ENCODE assay signal across 11 cellular contexts in genomic region chr11:57598831-57599155, GRCh38. TPM values are rescaled to one million over a fixed set of nuclear protein-coding genes. Genes with fewer than 3 reads are reported as not detected.
A peak's percentile ranks its signal among the peaks of the same experiment; 100 is the strongest.
DNase-seq lines count a peak whose midpoint lies in the region; ATAC-seq, FAIRE-seq and TF ChIP-seq lines count a peak whose summit lies in the region.
"Had no signal": no experiment of that assay in that cellular context is flagged by ENCODE, and none has a peak within 500 bp of the region (broad histone marks: within the 10 kb centered on the region; RNA-seq: fewer than 3 reads in every experiment).

No MANE protein-coding gene starts in this region.

- no peaks in the 10 kb centered on the region for H3K9me3 ChIP-seq in ES-I3 (ENCODE audit: control insufficient read depth, insufficient read depth, low read length)
- no peaks in the 10 kb centered on the region for H3K9me3 ChIP-seq in HepG2 (ENCODE audit: low read length)
- no peaks in the 10 kb centered on the region for H3K9me3 ChIP-seq in skeletal muscle satellite cell (replicated peaks; ENCODE audit: low read length)

- no peak for TF ChIP-seq POLR2A in HepG2 (IDR thresholded peaks at IDR 0.05; ENCODE audit: insufficient read depth in 1 of 2, low read depth in 2 of 2, low read length in 2 of 2)

- no peak overlapping the region for H3K27ac ChIP-seq in HepG2 (ENCODE audit: extremely low read length, insufficient read depth, low read length)

- peaks cover 0 to 9% of the 10 kb centered on the region in 2 experiments; a peak in 2 of 5 replicates for H3K27me3 ChIP-seq in HepG2 (ENCODE audit: control insufficient read depth in 1 of 2, insufficient read depth in 2 of 2, low read length in 2 of 2)
- peaks cover 31% of the 10 kb centered on the region for H3K27me3 ChIP-seq in skeletal muscle satellite cell (ENCODE audit: control insufficient read depth, insufficient read depth, low read length)

- no peak for TF ChIP-seq RAD21 in HepG2 (CRISPR knock-in tag; IDR thresholded peaks at IDR 0.05)

- H3K4me2 ChIP-seq in HepG2 (ENCODE audit: low read depth, low read length), result peak overlapping the region; percentile 89; the same call in 1 of the 2 replicates
- H3K4me2 ChIP-seq in skeletal muscle satellite cell (ENCODE audit: low read length), result peak overlapping the region; percentile 59

- no peak for TF ChIP-seq CTCF in choroid plexus epithelial cell (conservative IDR thresholded peaks at IDR 0.05; ENCODE audit: low read depth, low read length)
- TF ChIP-seq CTCF in HepG2 (CRISPR knock-in tag; IDR thresholded peaks at IDR 0.05), result no peak

- POLR2A ChIA-PET in HepG2 (lab: Yijun Ruan, JAX), result interaction anchor here (2.6 to 3.5 kb wide), 2 partner anchors 31 to 41 kb away, joined by 8 to 33 read pairs; partner anchors contain the start of gene UBE2L6
- POLR2A ChIA-PET in activated CD4-positive, alpha-beta T cell treated with anti-CD3 and anti-CD28 coated beads for 36 hours (lab: Charles Lee), result no interaction called here

- no peak for TF ChIP-seq EP300 in HepG2 (IDR thresholded peaks at IDR 0.05; ENCODE audit: low read depth in 2 of 2, low read length in 2 of 2)
- no peak for TF ChIP-seq EP300 in HepG2 (CRISPR knock-in tag; IDR thresholded peaks at IDR 0.05; ENCODE audit: borderline replicate concordance)

- no peak overlapping the region for H2AFZ ChIP-seq in HepG2 (ENCODE audit: low read length)

- H3K9ac ChIP-seq in ES-I3 (ENCODE audit: low read depth, low read length) (peak overlapping the region; percentile 46; the same call in 1 of the 2 replicates), HepG2 (ENCODE audit: insufficient read depth, low read depth, low read length) (no peak overlapping the region), skeletal muscle satellite cell (ENCODE audit: low read depth, low read length) (no peak overlapping the region)

- H3K9me3 Mint-ChIP-seq in activated CD4-positive, alpha-beta T cell treated with anti-CD3 and anti-CD28 coated beads for 36 hours (ENCODE audit: low read depth), result no peaks in the 10 kb centered on the region
- H3K9me3 Mint-ChIP-seq: activated T-cell treated with anti-CD3 and anti-CD28 coated beads, Interleukin-2, amount 50 U/mL, for 72 hours had no signal

- intact Hi-C loops in HepG2 (cut with micrococcal nuclease; ENCODE audit: unreplicated experiment), result loop anchor here (5.0 kb wide), 1 partner anchor 34 kb away; no protein-coding TSS in a partner anchor
- intact Hi-C loops in activated CD4-positive, alpha-beta T cell treated with anti-CD3 and anti-CD28 coated beads for 36 hours (cut with DNase I, micrococcal nuclease), result no loop called here

- H3K4me1 ChIP-seq in ES-I3 (ENCODE audit: insufficient read depth, low read length), result peaks cover 17% of the 10 kb centered on the region
- peaks cover 35% of the 10 kb centered on the region for H3K4me1 ChIP-seq in HepG2 (ENCODE audit: insufficient read depth, low read length)
- peaks cover 13% of the 10 kb centered on the region for H3K4me1 ChIP-seq in skeletal muscle satellite cell (ENCODE audit: control insufficient read depth, insufficient read depth, low read length)

- H4K20me1 ChIP-seq in HepG2 (ENCODE audit: insufficient read depth, low read length), result no peaks in the 10 kb centered on the region

- FAIRE-seq in HepG2 (lab: Jason Lieb, UNC), result no peak

- BruUV-seq in HepG2 (replicated peaks; lab: Mats Ljungman, UMichigan), result no TSS peak

- DNase-seq in choroid plexus epithelial cell (ENCODE audit: low read depth), result peak; percentile 55
- no peak for DNase-seq in HepG2 (ENCODE audit: low spot score)
- no peak for DNase-seq in activated CD4-positive, alpha-beta T cell treated with anti-CD3 and anti-CD28 coated beads, Interleukin-2, amount 50 U/mL, for 4 hours
- DNase-seq in islet precursor cell, result no peak
- DNase-seq in activated CD4-positive, alpha-beta T cell treated with anti-CD3 and anti-CD28 coated beads for 36 hours, result no peak
- DNase-seq: activated T-cell treated with anti-CD3 and anti-CD28 coated beads, Interleukin-2, amount 50 U/mL, for 72 hours; stimulated activated naive CD4-positive, alpha-beta T cell treated with Interleukin-2 at 50 U/mL for 16 hours had no signal

- H3K4me3 Mint-ChIP-seq in activated CD4-positive, alpha-beta T cell treated with anti-CD3 and anti-CD28 coated beads for 36 hours, result no peak overlapping the region
- H3K4me3 Mint-ChIP-seq: activated T-cell treated with anti-CD3 and anti-CD28 coated beads, Interleukin-2, amount 50 U/mL, for 72 hours had no signal

- ATAC-seq in HepG2 (no peak), GM21447 (IDR thresholded peaks at IDR 0.05; ENCODE audit: unreplicated experiment) (no peak)
- ATAC-seq in activated CD4-positive, alpha-beta T cell treated with anti-CD3 and anti-CD28 coated beads for 36 hours, result no peak
- ATAC-seq: activated T-cell treated with anti-CD3 and anti-CD28 coated beads, Interleukin-2, amount 50 U/mL, for 72 hours had no signal

- no peaks in the 10 kb centered on the region for H3K36me3 Mint-ChIP-seq in activated CD4-positive, alpha-beta T cell treated with anti-CD3 and anti-CD28 coated beads for 36 hours (ENCODE audit: low read depth)

- H3K4me1 Mint-ChIP-seq in activated CD4-positive, alpha-beta T cell treated with anti-CD3 and anti-CD28 coated beads for 36 hours, result peaks cover 4% of the 10 kb centered on the region

- H3K36me3 ChIP-seq in ES-I3 (ENCODE audit: insufficient read depth, low read length) (no peaks in the 10 kb centered on the region), HepG2 (replicated peaks in 1 of 2; ENCODE audit: control insufficient read depth in 1 of 2, insufficient read depth in 2 of 2, low read length in 2 of 2) (no peaks in the 10 kb centered on the region), skeletal muscle satellite cell (ENCODE audit: insufficient read depth, low read length) (no peaks in the 10 kb centered on the region)

- no peaks in the 10 kb centered on the region for H3K79me2 ChIP-seq in HepG2 (ENCODE audit: insufficient read depth, low read length)

- WGBS in HepG2 (ENCODE audit: low lambda C conversion rate), result 75% methylated on average over 5 of the region's 5 CpGs

- H3K27me3 Mint-ChIP-seq in activated CD4-positive, alpha-beta T cell treated with anti-CD3 and anti-CD28 coated beads for 36 hours, result peaks cover 22% of the 10 kb centered on the region

- H3K4me3 ChIP-seq in choroid plexus epithelial cell (ENCODE audit: low read depth, low read length), result peak overlapping the region; percentile 67
- H3K4me3 ChIP-seq in HepG2 (replicated peaks in 1 of 3; ENCODE audit: insufficient read depth in 1 of 3, low read depth in 2 of 3, low read length in 3 of 3), result no peak overlapping the region
- H3K4me3 ChIP-seq in skeletal muscle satellite cell (ENCODE audit: low read length), result peak overlapping the region; percentile 63

- CTCF ChIA-PET in HepG2 (lab: Yijun Ruan, JAX; ENCODE audit: low intra/inter-chr PET ratio, low total read pairs), result no interaction called here
- CTCF ChIA-PET in activated CD4-positive, alpha-beta T cell treated with anti-CD3 and anti-CD28 coated beads for 36 hours (lab: Charles Lee), result interaction anchor here (0.9 to 1.2 kb wide), 2 partner anchors 45 to 141 kb away, joined by 4 read pairs; no protein-coding TSS in a partner anchor

- in situ Hi-C loops in HepG2 (cut with HindIII; ENCODE audit: extremely low pct_ligation_motif_present, low pct_unique_long_range_greater_than_20kb), result no loop called here

- no peak overlapping the region for H3K27ac Mint-ChIP-seq in activated CD4-positive, alpha-beta T cell treated with anti-CD3 and anti-CD28 coated beads for 36 hours
- H3K27ac Mint-ChIP-seq: activated T-cell treated with anti-CD3 and anti-CD28 coated beads, Interleukin-2, amount 50 U/mL, for 72 hours had no signal

RNA-seq across cellular contexts. Expression of gene SERPING1, which starts 1.3 kb away (rescaled TPM):
- 1.6 and 2.0 TPM in 2 replicates for total RNA-seq in HepG2 (2016; rRNA removed; fragmentation: Illumina TruSeq; extraction: Trizol)
- 0.71 TPM in 2 replicates for total RNA-seq in HepG2 (2016; cell fraction: cytosol; rRNA removed; fragmentation: Illumina TruSeq; extraction: Trizol; ENCODE audit: low read depth)
- total RNA-seq in HepG2 (2016; cell fraction: insoluble cytoplasmic fraction; rRNA removed; fragmentation: Illumina TruSeq; extraction: Trizol), result 1.5 and 1.9 TPM in 2 replicates
- 0.87 and 1.2 TPM in 2 replicates for total RNA-seq in HepG2 (2016; cell fraction: membrane; rRNA removed; fragmentation: Illumina TruSeq; extraction: Trizol)
- total RNA-seq in HepG2 (2016; cell fraction: nucleus; rRNA removed; fragmentation: Illumina TruSeq; extraction: Trizol), result 3.8 and 5.3 TPM in 2 replicates
- 10.4 and 23.3 TPM in 2 replicates for polyA plus RNA-seq in HepG2 (2011; rRNA removed)
- 10.6 and 20.0 TPM in 2 replicates for polyA plus RNA-seq in HepG2 (2011; cell fraction: cytosol; rRNA removed)
- 13.7 and 21.4 TPM in 2 replicates for polyA plus RNA-seq in HepG2 (2011; cell fraction: nucleus; rRNA removed)
- 10.2 and 20.7 TPM in 2 replicates for polyA plus RNA-seq in HepG2 (2012)
- polyA plus RNA-seq in HepG2 (2016; cell fraction: cytosol; fragmentation: Illumina TruSeq; extraction: Trizol; ENCODE audit: low read depth), result 2.0 and 2.4 TPM in 2 replicates
- polyA plus RNA-seq in HepG2 (2016; cell fraction: insoluble cytoplasmic fraction; fragmentation: Illumina TruSeq; extraction: Trizol; ENCODE audit: low read depth), result 5.1 and 5.2 TPM in 2 replicates
- 2.1 and 3.4 TPM in 2 replicates for polyA plus RNA-seq in HepG2 (2016; cell fraction: membrane; fragmentation: Illumina TruSeq; extraction: Trizol; ENCODE audit: low read depth)
- polyA plus RNA-seq in HepG2 (2016; cell fraction: nucleus; fragmentation: Illumina TruSeq; extraction: Trizol; ENCODE audit: insufficient read depth, low read depth), result 15.9 and 17.7 TPM in 2 replicates
- polyA minus RNA-seq in HepG2 (2011; rRNA and poly(A)+ RNA removed; ENCODE audit: low replicate concordance), result 8.2 TPM in 1 of 2 replicates, not detected in the other
- polyA minus RNA-seq in HepG2 (2011; cell fraction: cytosol; rRNA and poly(A)+ RNA removed), result 4.2 and 11.2 TPM in 2 replicates
- 2.2 and 7.8 TPM in 2 replicates for polyA minus RNA-seq in HepG2 (2011; cell fraction: nucleus; rRNA and poly(A)+ RNA removed)
- total RNA-seq in skeletal muscle satellite cell (2012; rRNA removed), result 15.0 and 26.4 TPM in 2 replicates
- under 1 TPM; 0.51 to 0.87 TPM for total RNA-seq in activated CD4-positive, alpha-beta T cell treated with anti-CD3 and anti-CD28 coated beads for 36 hours
- total RNA-seq: activated T-cell treated with anti-CD3 and anti-CD28 coated beads, Interleukin-2, amount 50 U/mL, for 72 hours; HT1080 had no signal

RNA-seq across cellular contexts. Expression of gene UBE2L6, which starts 31.3 kb away (rescaled TPM):
- 30.3 and 37.6 TPM in 2 replicates for total RNA-seq in HepG2 (2016; rRNA removed; fragmentation: Illumina TruSeq; extraction: Trizol)
- 17.4 and 20.5 TPM in 2 replicates for total RNA-seq in HepG2 (2016; cell fraction: cytosol; rRNA removed; fragmentation: Illumina TruSeq; extraction: Trizol; ENCODE audit: low read depth)
- total RNA-seq in HepG2 (2016; cell fraction: insoluble cytoplasmic fraction; rRNA removed; fragmentation: Illumina TruSeq; extraction: Trizol), result 27.8 and 37.8 TPM in 2 replicates
- 26.3 and 29.3 TPM in 2 replicates for total RNA-seq in HepG2 (2016; cell fraction: membrane; rRNA removed; fragmentation: Illumina TruSeq; extraction: Trizol)
- 9.1 and 12.2 TPM in 2 replicates for total RNA-seq in HepG2 (2016; cell fraction: nucleus; rRNA removed; fragmentation: Illumina TruSeq; extraction: Trizol)
- 30.4 and 38.3 TPM in 2 replicates for polyA plus RNA-seq in HepG2 (2011; rRNA removed)
- 42.3 and 44.9 TPM in 2 replicates for polyA plus RNA-seq in HepG2 (2011; cell fraction: cytosol; rRNA removed)
- polyA plus RNA-seq in HepG2 (2011; cell fraction: nucleus; rRNA removed), result 12.0 and 15.7 TPM in 2 replicates
- polyA plus RNA-seq in HepG2 (2012), result 27.5 and 35.0 TPM in 2 replicates
- polyA plus RNA-seq in HepG2 (2016; cell fraction: cytosol; fragmentation: Illumina TruSeq; extraction: Trizol; ENCODE audit: low read depth), result 27.4 and 32.1 TPM in 2 replicates
- polyA plus RNA-seq in HepG2 (2016; cell fraction: insoluble cytoplasmic fraction; fragmentation: Illumina TruSeq; extraction: Trizol; ENCODE audit: low read depth), result 54.7 and 56.6 TPM in 2 replicates
- 33.1 and 34.4 TPM in 2 replicates for polyA plus RNA-seq in HepG2 (2016; cell fraction: membrane; fragmentation: Illumina TruSeq; extraction: Trizol; ENCODE audit: low read depth)
- polyA plus RNA-seq in HepG2 (2016; cell fraction: nucleus; fragmentation: Illumina TruSeq; extraction: Trizol; ENCODE audit: insufficient read depth, low read depth), result 19.0 and 19.8 TPM in 2 replicates
- 2.5 and 57.1 TPM in 2 replicates for polyA minus RNA-seq in HepG2 (2011; rRNA and poly(A)+ RNA removed; ENCODE audit: low replicate concordance)
- 10.2 and 16.3 TPM in 2 replicates for polyA minus RNA-seq in HepG2 (2011; cell fraction: cytosol; rRNA and poly(A)+ RNA removed)
- 3.5 and 6.6 TPM in 2 replicates for polyA minus RNA-seq in HepG2 (2011; cell fraction: nucleus; rRNA and poly(A)+ RNA removed)
- 62.5 and 65.4 TPM in 2 replicates for total RNA-seq in skeletal muscle satellite cell (2012; rRNA removed)
- 100 to 1,000 TPM; 179 to 252 TPM for total RNA-seq in activated CD4-positive, alpha-beta T cell treated with anti-CD3 and anti-CD28 coated beads for 36 hours

RNA-seq across cellular contexts. Expression of gene YPEL4, which starts 50.9 kb away (rescaled TPM):
- total RNA-seq in HepG2 (2016; rRNA removed; fragmentation: Illumina TruSeq; extraction: Trizol), result not detected in 2 replicates
- not detected in 2 replicates for total RNA-seq in HepG2 (2016; cell fraction: cytosol; rRNA removed; fragmentation: Illumina TruSeq; extraction: Trizol; ENCODE audit: low read depth)
- total RNA-seq in HepG2 (2016; cell fraction: insoluble cytoplasmic fraction; rRNA removed; fragmentation: Illumina TruSeq; extraction: Trizol), result not detected in 2 replicates
- total RNA-seq in HepG2 (2016; cell fraction: membrane; rRNA removed; fragmentation: Illumina TruSeq; extraction: Trizol), result not detected in 2 replicates
- total RNA-seq in HepG2 (2016; cell fraction: nucleus; rRNA removed; fragmentation: Illumina TruSeq; extraction: Trizol), result not detected in 2 replicates
- 0.04 TPM in 1 of 2 replicates, not detected in the other for polyA plus RNA-seq in HepG2 (2011; rRNA removed)
- polyA plus RNA-seq in HepG2 (2011; cell fraction: cytosol; rRNA removed), result 0.05 TPM in 1 of 2 replicates, not detected in the other
- polyA plus RNA-seq in HepG2 (2011; cell fraction: nucleus; rRNA removed), result 0.10 TPM in 1 of 2 replicates, not detected in the other
- polyA plus RNA-seq in HepG2 (2012), result 0.17 and 0.20 TPM in 2 replicates
- not detected in 2 replicates for polyA plus RNA-seq in HepG2 (2016; cell fraction: cytosol; fragmentation: Illumina TruSeq; extraction: Trizol; ENCODE audit: low read depth)
- not detected in 2 replicates for polyA plus RNA-seq in HepG2 (2016; cell fraction: insoluble cytoplasmic fraction; fragmentation: Illumina TruSeq; extraction: Trizol; ENCODE audit: low read depth)
- not detected in 2 replicates for polyA plus RNA-seq in HepG2 (2016; cell fraction: membrane; fragmentation: Illumina TruSeq; extraction: Trizol; ENCODE audit: low read depth)
- polyA plus RNA-seq in HepG2 (2016; cell fraction: nucleus; fragmentation: Illumina TruSeq; extraction: Trizol; ENCODE audit: insufficient read depth, low read depth), result not detected in 2 replicates
- not detected in 2 replicates for polyA minus RNA-seq in HepG2 (2011; rRNA and poly(A)+ RNA removed; ENCODE audit: low replicate concordance)
- polyA minus RNA-seq in HepG2 (2011; cell fraction: cytosol; rRNA and poly(A)+ RNA removed), result not detected in 2 replicates
- not detected in 2 replicates for polyA minus RNA-seq in HepG2 (2011; cell fraction: nucleus; rRNA and poly(A)+ RNA removed)
- 0.22 and 0.25 TPM in 2 replicates for total RNA-seq in skeletal muscle satellite cell (2012; rRNA removed)
- under 1 TPM; 0.43 to 0.47 TPM for total RNA-seq in activated CD4-positive, alpha-beta T cell treated with anti-CD3 and anti-CD28 coated beads for 36 hours

RNA-seq across cellular contexts. Expression of gene CLP1, which starts 58.8 kb away (rescaled TPM):
- total RNA-seq in HepG2 (2016; rRNA removed; fragmentation: Illumina TruSeq; extraction: Trizol), result 24.8 and 41.9 TPM in 2 replicates
- 4.7 and 5.1 TPM in 2 replicates for total RNA-seq in HepG2 (2016; cell fraction: cytosol; rRNA removed; fragmentation: Illumina TruSeq; extraction: Trizol; ENCODE audit: low read depth)
- 26.5 and 41.5 TPM in 2 replicates for total RNA-seq in HepG2 (2016; cell fraction: insoluble cytoplasmic fraction; rRNA removed; fragmentation: Illumina TruSeq; extraction: Trizol)
- 8.1 and 10.5 TPM in 2 replicates for total RNA-seq in HepG2 (2016; cell fraction: membrane; rRNA removed; fragmentation: Illumina TruSeq; extraction: Trizol)
- total RNA-seq in HepG2 (2016; cell fraction: nucleus; rRNA removed; fragmentation: Illumina TruSeq; extraction: Trizol), result 11.3 and 13.5 TPM in 2 replicates
- polyA plus RNA-seq in HepG2 (2011; rRNA removed), result 13.3 and 14.6 TPM in 2 replicates
- polyA plus RNA-seq in HepG2 (2011; cell fraction: cytosol; rRNA removed), result 16.9 and 20.8 TPM in 2 replicates
- polyA plus RNA-seq in HepG2 (2011; cell fraction: nucleus; rRNA removed), result 10.1 and 10.3 TPM in 2 replicates
- polyA plus RNA-seq in HepG2 (2012), result 9.8 and 13.0 TPM in 2 replicates
- 1.6 and 1.8 TPM in 2 replicates for polyA plus RNA-seq in HepG2 (2016; cell fraction: cytosol; fragmentation: Illumina TruSeq; extraction: Trizol; ENCODE audit: low read depth)
- polyA plus RNA-seq in HepG2 (2016; cell fraction: insoluble cytoplasmic fraction; fragmentation: Illumina TruSeq; extraction: Trizol; ENCODE audit: low read depth), result 30.1 and 32.4 TPM in 2 replicates
- polyA plus RNA-seq in HepG2 (2016; cell fraction: membrane; fragmentation: Illumina TruSeq; extraction: Trizol; ENCODE audit: low read depth), result 3.0 and 3.8 TPM in 2 replicates
- 14.5 and 16.1 TPM in 2 replicates for polyA plus RNA-seq in HepG2 (2016; cell fraction: nucleus; fragmentation: Illumina TruSeq; extraction: Trizol; ENCODE audit: insufficient read depth, low read depth)
- polyA minus RNA-seq in HepG2 (2011; rRNA and poly(A)+ RNA removed; ENCODE audit: low replicate concordance), result 25.6 and 33.0 TPM in 2 replicates
- 7.0 and 7.7 TPM in 2 replicates for polyA minus RNA-seq in HepG2 (2011; cell fraction: cytosol; rRNA and poly(A)+ RNA removed)
- 4.4 and 5.3 TPM in 2 replicates for polyA minus RNA-seq in HepG2 (2011; cell fraction: nucleus; rRNA and poly(A)+ RNA removed)
- total RNA-seq in skeletal muscle satellite cell (2012; rRNA removed), result 13.2 and 13.3 TPM in 2 replicates
- 10 to 100 TPM; 11.9 to 15.9 TPM for total RNA-seq in activated CD4-positive, alpha-beta T cell treated with anti-CD3 and anti-CD28 coated beads for 36 hours

Comparison
In these comparisons a context has a peak if more than half of its experiments do, and no peak if none do; other contexts are left out.
1. H3K4me3 ChIP-seq: peak in choroid plexus epithelial cell (single experiment) and skeletal muscle satellite cell (single experiment); none in HepG2 (0 of 3).